Comparison of ENCODE assay signal across 1 cellular context in the genomic region with DNA sequence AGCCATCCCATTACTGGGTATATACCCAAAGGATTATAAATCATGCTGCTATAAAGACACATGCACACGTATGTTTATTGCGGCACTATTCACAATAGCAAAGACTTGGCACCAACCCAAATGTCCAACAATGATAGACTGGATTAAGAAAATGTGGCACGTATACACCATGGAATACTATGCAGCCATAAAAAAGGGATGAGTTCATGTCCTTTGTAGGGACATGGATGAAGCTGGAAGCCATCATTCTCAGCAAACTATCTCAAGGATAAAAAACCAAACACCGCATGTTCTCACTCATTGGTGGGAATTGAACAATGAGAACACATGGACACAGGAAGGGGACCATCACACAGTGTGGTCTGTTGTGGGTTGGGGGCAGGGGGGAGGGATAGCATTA.
TF ChIP-seq lines count a peak whose summit lies in the region.
"Not testable (repeated sequence)": the region's sequence is repeated elsewhere in the genome, so short reads cannot be mapped to it uniquely, and the experiment has no call there.

No MANE protein-coding gene starts in this region.

- CTCF ChIA-PET in HEK293 (lab: Yijun Ruan, JAX), result not testable (repeated sequence)

- POLR2A ChIA-PET in HEK293 (lab: Yijun Ruan, JAX), result not testable (repeated sequence)

- not testable (repeated sequence) for H3K9me3 ChIP-seq in HEK293 (ENCODE audit: control insufficient read depth, insufficient read depth, low read depth, low read length)

- not testable (repeated sequence) for TF ChIP-seq CTCF in HEK293 (tag by site-specific recombination; IDR thresholded peaks at IDR 0.05)

- not testable (repeated sequence) for H3K36me3 ChIP-seq in HEK293 (ENCODE audit: control insufficient read depth in 2 of 2, insufficient read depth in 1 of 2, low read length in 2 of 2)

- H3K4me1 ChIP-seq in HEK293 (ENCODE audit: control insufficient read depth, insufficient read depth, low read length), result not testable (repeated sequence)

- H3K4me3 ChIP-seq in HEK293 (ENCODE audit: low read depth, low read length), result not testable (repeated sequence)

- not testable (repeated sequence) for H3K27ac ChIP-seq in HEK293 (ENCODE audit: extremely low read depth, low read depth, low read length)

TF ChIP-seq in HEK293, 187 proteins besides CTCF, POLR2A, EP300 and RAD21:
- TF ChIP-seq ZNF146 (tag by site-specific recombination; IDR thresholded peaks at IDR 0.05), result peak; percentile 93
